ENCODE assay signal across 8 cellular contexts in the genomic region with DNA sequence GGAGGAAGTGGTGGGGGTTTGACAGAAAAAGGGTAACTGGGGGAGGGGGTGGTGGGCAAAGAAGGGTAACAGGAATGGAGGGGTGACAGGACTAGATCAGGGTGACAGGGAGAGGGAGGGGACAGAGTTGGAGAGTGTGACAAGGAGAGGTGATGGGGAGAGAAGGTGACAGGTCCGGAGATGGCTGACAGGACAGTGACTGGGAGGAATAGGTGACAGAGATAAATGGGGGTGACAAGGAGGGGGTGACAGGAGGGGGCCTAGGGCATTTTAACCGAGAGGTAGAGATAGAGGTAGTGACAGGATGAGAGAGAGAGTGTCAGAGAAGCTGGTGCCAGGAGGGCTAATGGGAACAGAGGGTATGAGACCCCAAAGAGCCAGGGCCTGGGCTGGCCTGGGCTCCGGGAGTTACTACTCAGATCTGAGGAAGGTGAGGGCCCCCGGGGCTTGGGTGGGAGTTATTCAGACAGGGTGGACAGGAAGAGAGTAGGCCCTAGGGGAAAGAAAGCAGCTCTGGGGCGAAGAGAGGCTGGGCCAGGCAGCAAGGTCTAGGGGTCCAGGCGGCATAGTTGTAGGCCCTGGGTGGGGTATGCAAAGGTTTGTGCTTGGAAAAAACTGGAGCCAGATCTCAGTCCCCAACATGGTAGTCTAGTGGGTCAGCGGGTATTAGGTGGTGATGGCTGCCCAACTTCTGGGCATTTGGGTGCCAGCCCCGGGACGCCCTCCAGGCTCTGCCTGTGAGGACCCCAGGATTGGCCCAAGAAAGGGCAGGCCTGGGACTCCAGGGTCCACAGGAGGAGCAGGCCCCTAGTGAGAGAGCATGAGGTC. TPM values are rescaled to one million over a fixed set of nuclear protein-coding genes. Genes with fewer than 3 reads are reported as not detected.
A peak's percentile ranks its signal among the peaks of the same experiment; 100 is the strongest.
DNase-seq lines count a peak whose midpoint lies in the region; ATAC-seq and TF ChIP-seq lines count a peak whose summit lies in the region.

No MANE protein-coding gene starts in this region.

- peaks cover 33% of the 10 kb centered on the region for H3K4me1 ChIP-seq in CD8-positive, alpha-beta T cell (ENCODE audit: insufficient read depth, low read length)
- H3K4me1 ChIP-seq in NT2/D1 (ENCODE audit: insufficient read depth, insufficient read length), result peaks cover 2% of the 10 kb centered on the region
- H3K4me1 ChIP-seq in esophagus (ENCODE audit: control insufficient read depth in 2 of 2, insufficient read depth in 2 of 2, low read length in 1 of 2), result peaks cover 8 to 27% of the 10 kb centered on the region in 2 donors
- peaks cover 30% of the 10 kb centered on the region for H3K4me1 ChIP-seq in osteoblast (ENCODE audit: insufficient read depth, low read length)

- peaks cover 37% of the 10 kb centered on the region for H3K4me1 Mint-ChIP-seq in CD8-positive, alpha-beta T cell (ENCODE audit: low read depth)

- CTCF ChIA-PET in CD8-positive, alpha-beta T cell (lab: Charles Lee), result interaction anchor here (1.0 to 2.4 kb wide), 5 partner anchors 10 to 137 kb away, joined by 3 to 20 read pairs (median 4); no protein-coding TSS in a partner anchor

- peak overlapping the region; percentile 61 for H3K9ac ChIP-seq in NT2/D1 (ENCODE audit: insufficient read length, low read depth)

- peaks cover 11% of the 10 kb centered on the region for H3K36me3 ChIP-seq in CD8-positive, alpha-beta T cell (ENCODE audit: insufficient read depth, low read length)
- H3K36me3 ChIP-seq in NT2/D1 (ENCODE audit: insufficient read depth, insufficient read length, low read length) (peaks cover 31% of the 10 kb centered on the region), esophagus (ENCODE audit: control insufficient read depth in 2 of 2, insufficient read depth in 2 of 2, low read length in 1 of 2) (peaks cover 0 to 29% of the 10 kb centered on the region in 2 donors), osteoblast (ENCODE audit: insufficient read depth, low read length) (peaks cover 22% of the 10 kb centered on the region)

- 23 to 34% methylated on average over 9 of the region's 9 CpGs for WGBS in esophagus, 2 donors

- no peak overlapping the region for H2AFZ ChIP-seq in osteoblast (ENCODE audit: low read length)

- POLR2A ChIA-PET in CD8-positive, alpha-beta T cell (lab: Charles Lee), result interaction anchor here (0.7 to 1.7 kb wide), 7 partner anchors 10 to 27 kb away, joined by 3 to 15 read pairs (median 4); a partner anchor contains a TSS

- peak in 1 of 7 experiments; percentile 19 for DNase-seq in CD8-positive, alpha-beta T cell
- DNase-seq in NT2/D1 (ENCODE audit: low read depth, low spot score), result no peak
- no peak for DNase-seq in osteoblast (ENCODE audit: insufficient read length, low spot score, missing footprints)
- DNase-seq in iPS-NIHi11 (ENCODE audit: low spot score), result no peak

- peaks cover 52% of the 10 kb centered on the region for H3K79me2 ChIP-seq in osteoblast (ENCODE audit: insufficient read depth, low read length)

- H3K27ac Mint-ChIP-seq in CD8-positive, alpha-beta T cell, result peak overlapping the region; percentile 97

- no peaks in the 10 kb centered on the region for H3K27me3 Mint-ChIP-seq in CD8-positive, alpha-beta T cell (ENCODE audit: low read depth)

- no peaks in the 10 kb centered on the region for H3K9me3 ChIP-seq in CD8-positive, alpha-beta T cell (ENCODE audit: low read length)
- no peaks in the 10 kb centered on the region for H3K9me3 ChIP-seq in NT2/D1 (ENCODE audit: insufficient read depth, low read length)
- no peaks in the 10 kb centered on the region for H3K9me3 ChIP-seq in esophagus (ENCODE audit: control insufficient read depth in 2 of 2, insufficient read depth in 1 of 2, low read depth in 1 of 2, low read length in 1 of 2)
- no peaks in the 10 kb centered on the region for H3K9me3 ChIP-seq in osteoblast (ENCODE audit: low read depth, low read length)

- H4K20me1 ChIP-seq in osteoblast (ENCODE audit: insufficient read depth, low read length), result peaks cover 15% of the 10 kb centered on the region

- peak overlapping the region; percentile 58 for H3K4me3 ChIP-seq in CD8-positive, alpha-beta T cell (ENCODE audit: low read depth, low read length)
- H3K4me3 ChIP-seq in NT2/D1 (ENCODE audit: insufficient read length, low read depth), result peak overlapping the region; percentile 36
- peak overlapping the region; percentile 57 to 59 for H3K4me3 ChIP-seq in esophagus (ENCODE audit: low read depth in 1 of 2, low read length in 2 of 2)
- peak overlapping the region; percentile 89 for H3K4me3 ChIP-seq in osteoblast (ENCODE audit: insufficient read depth, low read length)

- H3K9me3 Mint-ChIP-seq in CD8-positive, alpha-beta T cell, result no peaks in the 10 kb centered on the region

- H3K36me3 Mint-ChIP-seq in CD8-positive, alpha-beta T cell, result peaks cover 26% of the 10 kb centered on the region

- TF ChIP-seq CTCF in CD8-positive, alpha-beta T cell (IDR thresholded peaks at IDR 0.05), result no peak
- TF ChIP-seq CTCF in osteoblast (IDR thresholded peaks at IDR 0.05; ENCODE audit: extremely low read depth, low read depth, low read length), result no peak

- ATAC-seq in CD8-positive, alpha-beta T cell, result no peak
- ATAC-seq in GM19328 (IDR thresholded peaks at IDR 0.05; ENCODE audit: unreplicated experiment), result no peak
- ATAC-seq in GM18520 (IDR thresholded peaks at IDR 0.05; ENCODE audit: unreplicated experiment), result no peak
- no peak for ATAC-seq in HG02798 (IDR thresholded peaks at IDR 0.05; ENCODE audit: poor library complexity, unreplicated experiment)

- peak overlapping the region; percentile 100 for H3K4me2 ChIP-seq in osteoblast (ENCODE audit: insufficient read depth, low read length)

- intact Hi-C loops in CD8-positive, alpha-beta T cell (cut with DNase I, micrococcal nuclease), result loop anchor here (1.0 to 10.0 kb wide), 6 partner anchors 11 to 1555 kb away; a partner anchor contains a TSS

- H3K27ac ChIP-seq in CD8-positive, alpha-beta T cell (ENCODE audit: low read depth, low read length), result peak overlapping the region; percentile 77
- H3K27ac ChIP-seq in esophagus (ENCODE audit: low read depth in 2 of 2, low read length in 1 of 2) (peak overlapping the region; percentile 94 to 99), osteoblast (ENCODE audit: low read depth, low read length) (peak overlapping the region; percentile 94)

- no peaks in the 10 kb centered on the region for H3K27me3 ChIP-seq in CD8-positive, alpha-beta T cell (ENCODE audit: insufficient read depth, low read length)
- no peaks in the 10 kb centered on the region for H3K27me3 ChIP-seq in NT2/D1 (ENCODE audit: insufficient read depth, insufficient read length)
- no peaks in the 10 kb centered on the region for H3K27me3 ChIP-seq in esophagus (ENCODE audit: control insufficient read depth in 1 of 2, insufficient read depth in 2 of 2, low read length in 2 of 2)
- H3K27me3 ChIP-seq in osteoblast (ENCODE audit: insufficient read depth, low read length), result no peaks in the 10 kb centered on the region

- peak overlapping the region; percentile 86 for H3K4me3 Mint-ChIP-seq in CD8-positive, alpha-beta T cell

RNA-seq across cellular contexts. Expression of a gene that starts 0.7 kb away (rescaled TPM):
- 100 to 1,000 TPM; 111 to 112 TPM for total RNA-seq in CD8-positive, alpha-beta T cell
- polyA plus RNA-seq in esophagus, result 10 to 100 TPM; 20.6 to 35.2 TPM
- total RNA-seq in osteoblast, result 33.6 and 39.1 TPM in 2 replicates

RNA-seq across cellular contexts. Expression of a gene that starts 14.8 kb away (rescaled TPM):
- 10 to 100 TPM; 92.1 to 95.1 TPM for total RNA-seq in CD8-positive, alpha-beta T cell
- 10 to 100 TPM; 19.5 to 29.6 TPM for polyA plus RNA-seq in esophagus
- 31.8 and 44.8 TPM in 2 replicates for total RNA-seq in osteoblast

RNA-seq across cellular contexts. Expression of a gene that starts 27.3 kb away (rescaled TPM):
- total RNA-seq in CD8-positive, alpha-beta T cell, result 10 to 100 TPM; 15.1 to 15.2 TPM
- 10 to 100 TPM; 32.9 TPM for polyA plus RNA-seq in esophagus
- total RNA-seq in osteoblast, result 16.2 and 18.1 TPM in 2 replicates

RNA-seq across cellular contexts. Expression of a gene that starts 32.2 kb away (rescaled TPM):
- total RNA-seq in CD8-positive, alpha-beta T cell, result under 1 TPM in 1 of 2 experiments, not detected in 1; 0.19 TPM
- 1 to 10 TPM in 1 of 2 donors, under 1 TPM in 1; 0.81 to 1.1 TPM for polyA plus RNA-seq in esophagus
- total RNA-seq in osteoblast, result 0.36 and 0.59 TPM in 2 replicates

RNA-seq across cellular contexts. Expression of a gene that starts 32.7 kb away (rescaled TPM):
- 10 to 100 TPM; 10.1 to 13.5 TPM for total RNA-seq in CD8-positive, alpha-beta T cell
- 10 to 100 TPM; 35.7 to 38.1 TPM for polyA plus RNA-seq in esophagus
- total RNA-seq in osteoblast, result 18.3 and 23.2 TPM in 2 replicates

Comparison
In these comparisons a context has a peak if more than half of its experiments do, and no peak if none do; other contexts are left out.
1. H3K4me3 ChIP-seq: peak in every context shown above with its lines; median percentile 89 in osteoblast; 58 in CD8-positive, alpha-beta T cell; 58 in esophagus; 36 in NT2/D1.